ENCODE assay signal across 10 cellular contexts in the genomic region with DNA sequence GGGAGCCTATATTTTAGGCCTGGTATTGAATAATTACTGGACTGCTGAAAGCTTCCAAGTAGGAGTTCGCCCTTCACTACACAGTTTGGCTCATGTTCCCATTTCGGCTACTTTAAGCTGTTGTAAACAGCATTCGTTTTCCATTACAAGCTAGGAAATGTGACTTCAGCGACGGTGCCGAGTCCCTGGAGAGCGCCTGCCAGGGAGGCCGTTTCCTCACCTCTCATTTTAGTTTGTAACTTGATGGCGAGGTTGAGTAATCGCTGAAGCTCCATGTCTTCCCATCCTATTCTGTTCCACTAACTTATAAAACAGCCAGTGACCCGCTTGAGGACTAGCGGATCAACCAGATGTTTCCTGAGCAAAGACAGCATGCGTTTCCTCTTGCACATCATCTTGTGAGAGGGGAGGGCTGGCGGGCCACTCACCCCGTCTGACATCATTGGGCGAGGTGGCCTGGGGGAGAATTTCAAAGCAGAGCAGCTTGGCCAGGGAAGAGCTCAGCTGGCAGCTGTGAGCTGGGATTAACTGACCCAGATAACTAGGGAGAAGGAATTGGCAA. TPM values are rescaled to one million over a fixed set of nuclear protein-coding genes. Genes with fewer than 3 reads are reported as not detected.
DNase-seq lines count a peak whose midpoint lies in the region; ATAC-seq, FAIRE-seq and TF ChIP-seq lines count a peak whose summit lies in the region.
"Had no signal": no experiment of that assay in that cellular context is flagged by ENCODE, and none has a peak within 500 bp of the region (broad histone marks: within the 10 kb centered on the region; RNA-seq: fewer than 3 reads in every experiment).

No MANE protein-coding gene starts in this region.

- peak; percentile 62 to 94 for DNase-seq in HL-60 (ENCODE audit: low read depth in 1 of 2, low spot score in 1 of 2)
- peak; percentile 22 for DNase-seq in amniotic epithelial cell (ENCODE audit: low read depth)
- DNase-seq in right cardiac atrium = peak; percentile 67 to 74 (median 72)
- DNase-seq in tibial artery = peak; percentile 84 to 87
- DNase-seq in small intestine = no peak
- DNase-seq: activated CD4-positive, alpha-beta T cell treated with anti-CD3 and anti-CD28 coated beads, Interleukin-2, amount 50 U/mL, for 48 hours; PC-9 had no signal

- TF ChIP-seq CTCF in HL-60 (IDR thresholded peaks at IDR 0.05; ENCODE audit: insufficient read depth, low read length) = no peak
- no peak for TF ChIP-seq CTCF in tibial artery (IDR thresholded peaks at IDR 0.05)

- H3K27me3 ChIP-seq in HL-60 (ENCODE audit: insufficient read depth, poor library complexity, severe bottlenecking) = no peaks in the 10 kb centered on the region
- no peaks in the 10 kb centered on the region for H3K27me3 ChIP-seq in right cardiac atrium (ENCODE audit: control insufficient read depth, insufficient read depth)
- H3K27me3 ChIP-seq in tibial artery = no peaks in the 10 kb centered on the region
- no peaks in the 10 kb centered on the region for H3K27me3 ChIP-seq in small intestine (ENCODE audit: control insufficient read depth in 2 of 2, insufficient read depth in 2 of 2, low read length in 2 of 2)
- H3K27me3 ChIP-seq: ascending aorta had no signal

- H3K4me1 ChIP-seq in right cardiac atrium (ENCODE audit: control insufficient read depth, insufficient read depth, low read length) (no peaks in the 10 kb centered on the region), tibial artery (no peaks in the 10 kb centered on the region), small intestine (ENCODE audit: control insufficient read depth in 2 of 2, insufficient read depth in 1 of 2, low read depth in 1 of 2, low read length in 1 of 2) (no peaks in the 10 kb centered on the region)
- H3K4me1 ChIP-seq: ascending aorta had no signal

- intact Hi-C loops in right cardiac atrium (cut with DNase I) = no loop called here
- intact Hi-C loops in tibial artery (cut with DNase I; ENCODE audit: low total_unique reads) = no loop called here

- H3K36me3 ChIP-seq in tibial artery (no peaks in the 10 kb centered on the region), small intestine (ENCODE audit: control insufficient read depth in 2 of 2, insufficient read depth in 2 of 2, low read length in 2 of 2) (no peaks in the 10 kb centered on the region)
- H3K36me3 ChIP-seq: ascending aorta had no signal

- H3K27ac ChIP-seq in HL-60 (replicated peaks) = peak overlapping the region; percentile 84
- H3K27ac ChIP-seq in right cardiac atrium (ENCODE audit: low read length) = no peak overlapping the region
- peak overlapping the region; percentile 21 to 25 for H3K27ac ChIP-seq in tibial artery
- H3K27ac ChIP-seq in small intestine (ENCODE audit: low read depth in 1 of 2, low read length in 1 of 2) = peak overlapping the region in 1 of 2 donors; percentile 64
- H3K27ac ChIP-seq: PC-9 had no signal

- no peak for FAIRE-seq in small intestine (lab: Jason Lieb, UNC)

- H3K9me3 ChIP-seq in right cardiac atrium (ENCODE audit: control insufficient read depth, low read length) (no peaks in the 10 kb centered on the region), tibial artery (no peaks in the 10 kb centered on the region), small intestine (ENCODE audit: control insufficient read depth, low read depth) (no peaks in the 10 kb centered on the region)
- H3K9me3 ChIP-seq: ascending aorta had no signal

- ATAC-seq in right cardiac atrium (peak; percentile 54 to 86), HG02678 (IDR thresholded peaks at IDR 0.05; ENCODE audit: unreplicated experiment) (no peak)
- no peak for ATAC-seq in activated CD4-positive, CD25-positive, alpha-beta regulatory T cell treated with anti-CD3 and anti-CD28 coated beads, Interleukin-2, amount 50 U/mL, for 24 hours

- WGBS in right cardiac atrium = 44% methylated on average over 16 of the region's 16 CpGs
- WGBS in small intestine, 3 donors = 59 to 82% (median 78%) methylated on average over 16 of the region's 16 CpGs

- no peak overlapping the region for H3K4me3 ChIP-seq in HL-60 (replicated peaks; ENCODE audit: insufficient read depth, low read length)
- H3K4me3 ChIP-seq in right cardiac atrium (ENCODE audit: low read length) = no peak overlapping the region
- H3K4me3 ChIP-seq in tibial artery = no peak overlapping the region
- H3K4me3 ChIP-seq in small intestine (ENCODE audit: low read depth in 1 of 2, low read length in 2 of 2) = no peak overlapping the region
- H3K4me3 ChIP-seq: ascending aorta, PC-9 had no signal

RNA-seq across cellular contexts. Expression of a gene that starts 32.9 kb away (rescaled TPM):
- total RNA-seq in right cardiac atrium = 10 to 100 TPM; 11.9 to 17.6 (median 15.9) TPM
- polyA plus RNA-seq in right cardiac atrium (15.0 TPM), small intestine (10 to 100 TPM; 22.4 to 33.5 (median 27.1) TPM)

Comparison
In these comparisons a context has a peak if more than half of its experiments do, and no peak if none do; other contexts are left out.
1. ATAC-seq: peak in right cardiac atrium (2 of 2); none in HG02678 (single experiment) and activated CD4-positive, CD25-positive, alpha-beta regulatory T cell treated with anti-CD3 and anti-CD28 coated beads, Interleukin-2, amount 50 U/mL, for 24 hours (0 of 2).